Comparison of ENCODE assay signal across 1 cellular context in genomic region chr10:131477457-131478205, GRCh38.
TF ChIP-seq lines count a peak whose summit lies in the region.

No MANE protein-coding gene starts in this region.

TF ChIP-seq in K562, 482 proteins besides CTCF, POLR2A, EP300 and RAD21 (continued from another document):
- no peak for TF ChIP-seq CLOCK (CRISPR knock-in tag; IDR thresholded peaks at IDR 0.05; ENCODE audit: borderline replicate concordance)
- no peak for TF ChIP-seq PHTF2 (CRISPR knock-in tag; IDR thresholded peaks at IDR 0.05)
- TF ChIP-seq, protein P1, sequence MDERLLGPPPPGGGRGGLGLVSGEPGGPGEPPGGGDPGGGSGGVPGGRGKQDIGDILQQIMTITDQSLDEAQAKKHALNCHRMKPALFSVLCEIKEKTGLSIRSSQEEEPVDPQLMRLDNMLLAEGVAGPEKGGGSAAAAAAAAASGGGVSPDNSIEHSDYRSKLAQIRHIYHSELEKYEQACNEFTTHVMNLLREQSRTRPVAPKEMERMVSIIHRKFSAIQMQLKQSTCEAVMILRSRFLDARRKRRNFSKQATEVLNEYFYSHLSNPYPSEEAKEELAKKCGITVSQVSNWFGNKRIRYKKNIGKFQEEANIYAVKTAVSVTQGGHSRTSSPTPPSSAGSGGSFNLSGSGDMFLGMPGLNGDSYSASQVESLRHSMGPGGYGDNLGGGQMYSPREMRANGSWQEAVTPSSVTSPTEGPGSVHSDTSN (CRISPR knock-in tag; IDR thresholded peaks at IDR 0.05; ENCODE audit: low read depth): no peak
- TF ChIP-seq, protein P1 (tag; conservative IDR thresholded peaks at IDR 0.05; ENCODE audit: low read depth): no peak
- TF ChIP-seq, protein P2, sequence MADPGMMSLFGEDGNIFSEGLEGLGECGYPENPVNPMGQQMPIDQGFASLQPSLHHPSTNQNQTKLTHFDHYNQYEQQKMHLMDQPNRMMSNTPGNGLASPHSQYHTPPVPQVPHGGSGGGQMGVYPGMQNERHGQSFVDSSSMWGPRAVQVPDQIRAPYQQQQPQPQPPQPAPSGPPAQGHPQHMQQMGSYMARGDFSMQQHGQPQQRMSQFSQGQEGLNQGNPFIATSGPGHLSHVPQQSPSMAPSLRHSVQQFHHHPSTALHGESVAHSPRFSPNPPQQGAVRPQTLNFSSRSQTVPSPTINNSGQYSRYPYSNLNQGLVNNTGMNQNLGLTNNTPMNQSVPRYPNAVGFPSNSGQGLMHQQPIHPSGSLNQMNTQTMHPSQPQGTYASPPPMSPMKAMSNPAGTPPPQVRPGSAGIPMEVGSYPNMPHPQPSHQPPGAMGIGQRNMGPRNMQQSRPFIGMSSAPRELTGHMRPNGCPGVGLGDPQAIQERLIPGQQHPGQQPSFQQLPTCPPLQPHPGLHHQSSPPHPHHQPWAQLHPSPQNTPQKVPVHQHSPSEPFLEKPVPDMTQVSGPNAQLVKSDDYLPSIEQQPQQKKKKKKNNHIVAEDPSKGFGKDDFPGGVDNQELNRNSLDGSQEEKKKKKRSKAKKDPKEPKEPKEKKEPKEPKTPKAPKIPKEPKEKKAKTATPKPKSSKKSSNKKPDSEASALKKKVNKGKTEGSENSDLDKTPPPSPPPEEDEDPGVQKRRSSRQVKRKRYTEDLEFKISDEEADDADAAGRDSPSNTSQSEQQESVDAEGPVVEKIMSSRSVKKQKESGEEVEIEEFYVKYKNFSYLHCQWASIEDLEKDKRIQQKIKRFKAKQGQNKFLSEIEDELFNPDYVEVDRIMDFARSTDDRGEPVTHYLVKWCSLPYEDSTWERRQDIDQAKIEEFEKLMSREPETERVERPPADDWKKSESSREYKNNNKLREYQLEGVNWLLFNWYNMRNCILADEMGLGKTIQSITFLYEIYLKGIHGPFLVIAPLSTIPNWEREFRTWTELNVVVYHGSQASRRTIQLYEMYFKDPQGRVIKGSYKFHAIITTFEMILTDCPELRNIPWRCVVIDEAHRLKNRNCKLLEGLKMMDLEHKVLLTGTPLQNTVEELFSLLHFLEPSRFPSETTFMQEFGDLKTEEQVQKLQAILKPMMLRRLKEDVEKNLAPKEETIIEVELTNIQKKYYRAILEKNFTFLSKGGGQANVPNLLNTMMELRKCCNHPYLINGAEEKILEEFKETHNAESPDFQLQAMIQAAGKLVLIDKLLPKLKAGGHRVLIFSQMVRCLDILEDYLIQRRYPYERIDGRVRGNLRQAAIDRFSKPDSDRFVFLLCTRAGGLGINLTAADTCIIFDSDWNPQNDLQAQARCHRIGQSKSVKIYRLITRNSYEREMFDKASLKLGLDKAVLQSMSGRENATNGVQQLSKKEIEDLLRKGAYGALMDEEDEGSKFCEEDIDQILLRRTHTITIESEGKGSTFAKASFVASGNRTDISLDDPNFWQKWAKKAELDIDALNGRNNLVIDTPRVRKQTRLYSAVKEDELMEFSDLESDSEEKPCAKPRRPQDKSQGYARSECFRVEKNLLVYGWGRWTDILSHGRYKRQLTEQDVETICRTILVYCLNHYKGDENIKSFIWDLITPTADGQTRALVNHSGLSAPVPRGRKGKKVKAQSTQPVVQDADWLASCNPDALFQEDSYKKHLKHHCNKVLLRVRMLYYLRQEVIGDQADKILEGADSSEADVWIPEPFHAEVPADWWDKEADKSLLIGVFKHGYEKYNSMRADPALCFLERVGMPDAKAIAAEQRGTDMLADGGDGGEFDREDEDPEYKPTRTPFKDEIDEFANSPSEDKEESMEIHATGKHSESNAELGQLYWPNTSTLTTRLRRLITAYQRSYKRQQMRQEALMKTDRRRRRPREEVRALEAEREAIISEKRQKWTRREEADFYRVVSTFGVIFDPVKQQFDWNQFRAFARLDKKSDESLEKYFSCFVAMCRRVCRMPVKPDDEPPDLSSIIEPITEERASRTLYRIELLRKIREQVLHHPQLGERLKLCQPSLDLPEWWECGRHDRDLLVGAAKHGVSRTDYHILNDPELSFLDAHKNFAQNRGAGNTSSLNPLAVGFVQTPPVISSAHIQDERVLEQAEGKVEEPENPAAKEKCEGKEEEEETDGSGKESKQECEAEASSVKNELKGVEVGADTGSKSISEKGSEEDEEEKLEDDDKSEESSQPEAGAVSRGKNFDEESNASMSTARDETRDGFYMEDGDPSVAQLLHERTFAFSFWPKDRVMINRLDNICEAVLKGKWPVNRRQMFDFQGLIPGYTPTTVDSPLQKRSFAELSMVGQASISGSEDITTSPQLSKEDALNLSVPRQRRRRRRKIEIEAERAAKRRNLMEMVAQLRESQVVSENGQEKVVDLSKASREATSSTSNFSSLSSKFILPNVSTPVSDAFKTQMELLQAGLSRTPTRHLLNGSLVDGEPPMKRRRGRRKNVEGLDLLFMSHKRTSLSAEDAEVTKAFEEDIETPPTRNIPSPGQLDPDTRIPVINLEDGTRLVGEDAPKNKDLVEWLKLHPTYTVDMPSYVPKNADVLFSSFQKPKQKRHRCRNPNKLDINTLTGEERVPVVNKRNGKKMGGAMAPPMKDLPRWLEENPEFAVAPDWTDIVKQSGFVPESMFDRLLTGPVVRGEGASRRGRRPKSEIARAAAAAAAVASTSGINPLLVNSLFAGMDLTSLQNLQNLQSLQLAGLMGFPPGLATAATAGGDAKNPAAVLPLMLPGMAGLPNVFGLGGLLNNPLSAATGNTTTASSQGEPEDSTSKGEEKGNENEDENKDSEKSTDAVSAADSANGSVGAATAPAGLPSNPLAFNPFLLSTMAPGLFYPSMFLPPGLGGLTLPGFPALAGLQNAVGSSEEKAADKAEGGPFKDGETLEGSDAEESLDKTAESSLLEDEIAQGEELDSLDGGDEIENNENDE (IDR thresholded peaks at IDR 0.05; ENCODE audit: low read depth, low read length): no peak
- peak; percentile 40; the same call in 1 of the 2 replicates for TF ChIP-seq CEBPG (CRISPR knock-in tag; IDR thresholded peaks at IDR 0.05)
- peak; percentile 10 to 58; a peak in 1 of 4 replicates for TF ChIP-seq CEBPG (tag; conservative IDR thresholded peaks at IDR 0.05 in 1 of 2, IDR thresholded peaks at IDR 0.05 in 1 of 2)
- no peak for TF ChIP-seq ZNF124 (CRISPR knock-in tag; IDR thresholded peaks at IDR 0.05)
- no peak for TF ChIP-seq GTF2E2 (tag; IDR thresholded peaks at IDR 0.05)
- no peak for TF ChIP-seq TAF7 (tag; IDR thresholded peaks at IDR 0.05)
- TF ChIP-seq AFF1 (IDR thresholded peaks at IDR 0.05; ENCODE audit: low read depth in 1 of 2, partially characterized antibody in 2 of 2): no peak
- no peak for TF ChIP-seq PRPF4 (IDR thresholded peaks at IDR 0.05; ENCODE audit: insufficient read depth, low read depth, low read length, poor library complexity, severe bottlenecking)
- TF ChIP-seq POLR2H (tag; IDR thresholded peaks at IDR 0.05; ENCODE audit: low read depth): peak; percentile 24; the same call in 1 of the 2 replicates
- TF ChIP-seq, protein P3, sequence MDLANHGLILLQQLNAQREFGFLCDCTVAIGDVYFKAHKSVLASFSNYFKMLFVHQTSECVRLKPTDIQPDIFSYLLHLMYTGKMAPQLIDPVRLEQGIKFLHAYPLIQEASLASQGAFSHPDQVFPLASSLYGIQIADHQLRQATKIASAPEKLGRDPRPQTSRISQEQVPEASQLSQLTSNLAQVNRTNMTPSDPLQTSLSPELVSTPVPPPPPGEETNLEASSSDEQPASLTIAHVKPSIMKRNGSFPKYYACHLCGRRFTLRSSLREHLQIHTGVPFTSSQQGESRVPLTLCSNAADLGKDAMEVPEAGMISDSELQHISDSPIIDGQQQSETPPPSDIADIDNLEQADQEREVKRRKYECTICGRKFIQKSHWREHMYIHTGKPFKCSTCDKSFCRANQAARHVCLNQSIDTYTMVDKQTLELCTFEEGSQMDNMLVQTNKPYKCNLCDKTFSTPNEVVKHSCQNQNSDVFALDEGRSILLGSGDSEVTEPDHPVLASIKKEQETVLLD (IDR thresholded peaks at IDR 0.05): no peak
